Comparison of ENCODE assay signal across 11 cellular contexts in genomic region chr13:38490657-38491056, GRCh38.
"Had no signal": no experiment of that assay in that cellular context is flagged by ENCODE, and none has a peak within 500 bp of the region (broad histone marks: within the 10 kb centered on the region; RNA-seq: fewer than 3 reads in every experiment).

No MANE protein-coding gene starts in this region.

- FAIRE-seq: H1, H54 had no signal

- H3K4me3 ChIP-seq: GM23248, GM23338, HAP-1 had no signal

- H3K4me1 ChIP-seq: HAP-1 had no signal

- H2AFZ ChIP-seq: GM23248, GM23338 had no signal

- ATAC-seq: GM23338, HCT116 had no signal

- H3K36me3 ChIP-seq: HAP-1 had no signal

- H3K4me2 ChIP-seq: GM23338 had no signal

- H3K9ac ChIP-seq: GM23248 had no signal

- DNase-seq: GM23248, GOT3, H7, H9, HCEC 1CT, HFFc6 had no signal

- H3K9me3 ChIP-seq: HAP-1 had no signal

- H3K27ac ChIP-seq: GM23248 had no signal
